In genomic region chr10:79162022-79162421, GRCh38 we compare ENCODE assay signal across 1 cellular context.
TF ChIP-seq lines count a peak whose summit lies in the region.

No MANE protein-coding gene starts in this region.

TF ChIP-seq in SK-N-SH treated with all-trans-retinoic acid at 6 μM for 48 hours, 23 proteins besides CTCF, POLR2A, EP300 and RAD21 (continued from another document):
- TF ChIP-seq CSRNP3 (CRISPR knock-in tag; IDR thresholded peaks at IDR 0.05) (no peak), OSR1 (CRISPR knock-in tag; IDR thresholded peaks at IDR 0.05) (no peak), RARB (CRISPR knock-in tag; IDR thresholded peaks at IDR 0.05) (no peak), ZNF70 (CRISPR knock-in tag; IDR thresholded peaks at IDR 0.05) (no peak), ARNTL (CRISPR knock-in tag; IDR thresholded peaks at IDR 0.05; ENCODE audit: borderline replicate concordance, low read depth) (no peak), TCF4 (CRISPR knock-in tag; IDR thresholded peaks at IDR 0.05; ENCODE audit: borderline replicate concordance) (no peak), GLIS3 (CRISPR knock-in tag; IDR thresholded peaks at IDR 0.05) (no peak), BACH2 (CRISPR knock-in tag; IDR thresholded peaks at IDR 0.05; ENCODE audit: borderline replicate concordance) (no peak), SNAI2 (CRISPR knock-in tag; IDR thresholded peaks at IDR 0.05) (no peak), ZC3H10 (CRISPR knock-in tag; IDR thresholded peaks at IDR 0.05) (no peak), CSDC2 (CRISPR knock-in tag; IDR thresholded peaks at IDR 0.05) (no peak), TOX (CRISPR knock-in tag; IDR thresholded peaks at IDR 0.05; ENCODE audit: borderline replicate concordance) (no peak), POU6F1 (CRISPR knock-in tag; IDR thresholded peaks at IDR 0.05; ENCODE audit: borderline replicate concordance, low read depth) (no peak), ZNF565 (CRISPR knock-in tag; conservative IDR thresholded peaks at IDR 0.05; ENCODE audit: low read depth) (no peak)
